ENCODE assay signal across 11 cellular contexts in the genomic region with DNA sequence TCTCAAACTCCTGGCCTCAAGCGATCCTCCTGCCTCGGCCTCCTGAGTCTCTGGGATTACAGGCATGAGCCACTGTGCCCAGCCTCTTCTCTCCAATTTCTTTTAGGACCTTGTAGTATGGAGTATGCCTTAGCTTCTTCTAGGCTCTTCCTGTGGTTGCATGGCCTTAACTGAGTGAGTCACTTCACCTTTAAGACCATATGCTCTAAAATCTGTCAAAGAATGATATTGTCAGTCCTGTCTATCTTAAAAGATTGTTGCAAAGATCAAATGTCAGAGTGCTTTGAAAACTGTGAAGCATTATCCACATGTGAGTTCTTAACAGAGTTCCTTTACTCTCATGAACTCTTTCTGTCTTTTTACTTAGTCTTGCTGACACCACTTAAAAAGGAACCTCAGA. TPM values are rescaled to one million over a fixed set of nuclear protein-coding genes. Genes with fewer than 3 reads are reported as not detected.
DNase-seq lines count a peak whose midpoint lies in the region; ATAC-seq and TF ChIP-seq lines count a peak whose summit lies in the region.
"Had no signal": no experiment of that assay in that cellular context is flagged by ENCODE, and none has a peak within 500 bp of the region (broad histone marks: within the 10 kb centered on the region; RNA-seq: fewer than 3 reads in every experiment).

No MANE protein-coding gene starts in this region.

- ATAC-seq in PC-3 (peak; percentile 39; the same call in 1 of the 2 replicates), HG02759 (IDR thresholded peaks at IDR 0.05; ENCODE audit: unreplicated experiment) (no peak)
- ATAC-seq: body of pancreas had no signal

- BruUV-seq in PC-3 (replicated peaks; lab: Mats Ljungman, UMichigan): TSS peak; percentile 82

- H3K36me3 Mint-ChIP-seq in progenitor cell of endocrine pancreas (ENCODE audit: insufficient read depth): peaks cover 5% of the 10 kb centered on the region

- DNase-seq in Daoy (ENCODE audit: low read depth): peak; percentile 29
- DNase-seq in PC-3: peak; percentile 60
- peak; percentile 58 for DNase-seq in choroid plexus epithelial cell (ENCODE audit: low read depth)
- DNase-seq in NCI-H526 treated with DMSO at 0.1 percent for 48 hours (lab: John Stamatoyannopoulos, UW): no peak
- no peak for DNase-seq in Karpas-422
- DNase-seq in progenitor cell of endocrine pancreas (ENCODE audit: low spot score, unreplicated experiment): no peak
- DNase-seq: body of pancreas, DMS79 treated with DMSO at 0.1 percent for 48 hours, NCI-H748 treated with DMSO at 0.1 percent for 48 hours had no signal

- H3K27ac ChIP-seq in PC-3 (ENCODE audit: low read length) (peak overlapping the region; percentile 95), rectal smooth muscle tissue (ENCODE audit: low read depth, low read length) (peak overlapping the region; percentile 78), Karpas-422 (ENCODE audit: low read length) (no peak overlapping the region)
- H3K27ac ChIP-seq: body of pancreas had no signal

- no peaks in the 10 kb centered on the region for H3K9me2 ChIP-seq in PC-3 (replicated peaks; ENCODE audit: low read length)
- H3K9me2 ChIP-seq in Karpas-422 (replicated peaks; ENCODE audit: insufficient read depth, low read length): no peaks in the 10 kb centered on the region

- no peaks in the 10 kb centered on the region for H3K9me3 ChIP-seq in PC-3 (ENCODE audit: low read length)
- no peaks in the 10 kb centered on the region for H3K9me3 ChIP-seq in Karpas-422 (ENCODE audit: low read length)
- H3K9me3 ChIP-seq: body of pancreas had no signal

- CTCF ChIA-PET in PC-3 (lab: Charles Lee): interaction anchor here (0.6 to 1.4 kb wide), 8 partner anchors 8 to 624 kb away, joined by 3 to 23 read pairs (median 6); a partner anchor contains a TSS

- intact Hi-C loops in PC-3 (cut with micrococcal nuclease): loop anchor here (1.0 kb wide), 1 partner anchor 29 kb away; no protein-coding TSS in a partner anchor

- H2AFZ ChIP-seq in PC-3 (ENCODE audit: low read length) (no peak overlapping the region), Karpas-422 (ENCODE audit: low read length) (no peak overlapping the region)

- no peak for TF ChIP-seq CTCF in PC-3 (conservative IDR thresholded peaks at IDR 0.05; ENCODE audit: low read depth, low read length)
- TF ChIP-seq CTCF in choroid plexus epithelial cell (conservative IDR thresholded peaks at IDR 0.05; ENCODE audit: low read depth, low read length): no peak
- TF ChIP-seq CTCF in progenitor cell of endocrine pancreas (IDR thresholded peaks at IDR 0.05; ENCODE audit: unreplicated experiment): no peak

- H3K79me2 ChIP-seq in PC-3 (ENCODE audit: low read length): peaks cover 51% of the 10 kb centered on the region
- H3K79me2 ChIP-seq in Karpas-422 (ENCODE audit: low read length): no peaks in the 10 kb centered on the region

- H4K20me1 ChIP-seq in PC-3 (ENCODE audit: low read length): no peaks in the 10 kb centered on the region
- H4K20me1 ChIP-seq in Karpas-422 (ENCODE audit: insufficient read depth, low read depth, low read length): no peaks in the 10 kb centered on the region

- H3F3A ChIP-seq in PC-3 (ENCODE audit: low read length, unreplicated experiment): peaks cover 11% of the 10 kb centered on the region

- no peaks in the 10 kb centered on the region for H3K36me3 ChIP-seq in PC-3 (ENCODE audit: low read depth, low read length)
- H3K36me3 ChIP-seq in rectal smooth muscle tissue (ENCODE audit: control insufficient read depth, insufficient read depth, low read length): no peaks in the 10 kb centered on the region
- H3K36me3 ChIP-seq in Karpas-422 (ENCODE audit: insufficient read depth, low read length): no peaks in the 10 kb centered on the region

- H3K27me3 Mint-ChIP-seq in progenitor cell of endocrine pancreas: no peaks in the 10 kb centered on the region

- H3K4me1 ChIP-seq in PC-3 (ENCODE audit: insufficient read depth, low read length) (peaks cover 36% of the 10 kb centered on the region), rectal smooth muscle tissue (ENCODE audit: control insufficient read depth, insufficient read depth, low read length) (peaks cover 74% of the 10 kb centered on the region), Karpas-422 (ENCODE audit: low read length) (no peaks in the 10 kb centered on the region)

- H3K4me2 ChIP-seq in PC-3 (ENCODE audit: low read length) (peak overlapping the region; percentile 49), Karpas-422 (ENCODE audit: low read depth, low read length, poor library complexity, severe bottlenecking) (no peak overlapping the region)

- POLR2A ChIA-PET in PC-3 (lab: Charles Lee; ENCODE audit: unreplicated experiment): interaction anchor here (0.6 to 1.4 kb wide), 3 partner anchors 29 to 69 kb away, joined by 4 to 17 read pairs (median 10); a partner anchor contains a TSS

- no peak overlapping the region for H3K27ac Mint-ChIP-seq in progenitor cell of endocrine pancreas

- no peaks in the 10 kb centered on the region for H3K27me3 ChIP-seq in PC-3 (ENCODE audit: low read length)
- H3K27me3 ChIP-seq in rectal smooth muscle tissue (ENCODE audit: control insufficient read depth, insufficient read depth, low read length): no peaks in the 10 kb centered on the region
- H3K27me3 ChIP-seq in Karpas-422 (ENCODE audit: low read length): 0 out of 2 replicates have a peak, but pooled peaks cover 3% of the 10 kb centered on the region
- H3K27me3 ChIP-seq: body of pancreas had no signal

- H3K4me3 ChIP-seq in PC-3 (ENCODE audit: low read length) (no peak overlapping the region), choroid plexus epithelial cell (ENCODE audit: low read depth, low read length) (no peak overlapping the region), rectal smooth muscle tissue (ENCODE audit: low read length) (no peak overlapping the region), Karpas-422 (ENCODE audit: low read length) (no peak overlapping the region)
- H3K4me3 ChIP-seq: body of pancreas had no signal

- H3K9ac ChIP-seq in PC-3 (ENCODE audit: low read length) (peak overlapping the region; percentile 78), rectal smooth muscle tissue (ENCODE audit: low read length) (no peak overlapping the region), Karpas-422 (ENCODE audit: low read length) (no peak overlapping the region)

- H3K4me3 Mint-ChIP-seq in progenitor cell of endocrine pancreas (ENCODE audit: low read depth): no peak overlapping the region

- H3K4me1 Mint-ChIP-seq in progenitor cell of endocrine pancreas (ENCODE audit: low read depth): peaks cover 18% of the 10 kb centered on the region

- H3K9me3 Mint-ChIP-seq in progenitor cell of endocrine pancreas (ENCODE audit: low read depth): no peaks in the 10 kb centered on the region

RNA-seq across cellular contexts. Expression of a gene that starts 37.2 kb away (rescaled TPM):
- total RNA-seq in Daoy (2014; rRNA removed; shearing (Covaris generic)): 53.5 and 61.1 TPM in 2 replicates
- 32.7 and 49.5 TPM in 2 replicates for total RNA-seq in PC-3 (2014; rRNA removed)
- 2.5 and 2.7 TPM in 2 replicates for total RNA-seq in Karpas-422 (2014; rRNA removed; shearing (Covaris generic); ENCODE audit: low replicate concordance)
- 39.2 and 40.8 TPM in 2 replicates for total RNA-seq in progenitor cell of endocrine pancreas

Comparison
In these comparisons a context has a peak if more than half of its experiments do, and no peak if none do; other contexts are left out.
1. DNase-seq: peak in Daoy (single experiment), PC-3 (single experiment) and choroid plexus epithelial cell (single experiment); none in NCI-H526 treated with DMSO at 0.1 percent for 48 hours (single experiment), Karpas-422 (single experiment) and progenitor cell of endocrine pancreas (single experiment).